ENCODE assay signal across 20 cellular contexts in genomic region chr7:132200141-132200540, GRCh38.
"Had no signal": no experiment of that assay in that cellular context is flagged by ENCODE, and none has a peak within 500 bp of the region (broad histone marks: within the 10 kb centered on the region; RNA-seq: fewer than 3 reads in every experiment).

No MANE protein-coding gene starts in this region.

- H3K27ac ChIP-seq: dorsolateral prefrontal cortex, lower lobe of right lung, neural progenitor cell, ovary, prostate gland, right lobe of liver, tibial artery, upper lobe of left lung, uterus had no signal

- H3K27ac Mint-ChIP-seq: memory B cell; neural progenitor cell; stimulated activated effector memory CD8-positive, alpha-beta T cell treated with anti-CD3 and anti-CD28 coated beads, Interleukin-12 subunit alpha, Interleukin-12 subunit beta, amount 100 ng/mL, for 72 hours; stimulated activated naive CD8-positive, alpha-beta T cell treated with anti-CD3 and anti-CD28 coated beads, Interleukin-15, Interleukin-2, amounts not matched to agents 100 ng/mL and 50 ng/mL, for 24 hours had no signal

- H3K4me3 Mint-ChIP-seq: memory B cell; natural killer cell treated with Interleukin-12 subunit alpha and Interleukin-12 subunit beta and Interleukin-15 and Interleukin-18, amount 100 ng/mL, for 72 hours; neural progenitor cell; stimulated activated effector memory CD8-positive, alpha-beta T cell treated with anti-CD3 and anti-CD28 coated beads, Interleukin-12 subunit alpha, Interleukin-12 subunit beta, amount 100 ng/mL, for 72 hours; stimulated activated naive CD8-positive, alpha-beta T cell treated with anti-CD3 and anti-CD28 coated beads, Interleukin-15, Interleukin-2, amounts not matched to agents 100 ng/mL and 50 ng/mL, for 24 hours had no signal

- H3K27me3 ChIP-seq: dorsolateral prefrontal cortex, neural progenitor cell, ovary, right lobe of liver, tibial artery, upper lobe of left lung, uterus had no signal

- H3K9me3 ChIP-seq: lower lobe of right lung, ovary, prostate gland, right lobe of liver, tibial artery, upper lobe of left lung, uterus had no signal

- H3K36me3 Mint-ChIP-seq: memory B cell; natural killer cell treated with Interleukin-12 subunit alpha and Interleukin-12 subunit beta and Interleukin-15 and Interleukin-18, amount 100 ng/mL, for 72 hours; neural progenitor cell; stimulated activated effector memory CD8-positive, alpha-beta T cell treated with anti-CD3 and anti-CD28 coated beads, Interleukin-12 subunit alpha, Interleukin-12 subunit beta, amount 100 ng/mL, for 72 hours had no signal

- H3K4me1 ChIP-seq: lower lobe of right lung, neural progenitor cell, prostate gland, right lobe of liver, tibial artery, upper lobe of left lung, uterus had no signal

- H3K9me3 Mint-ChIP-seq: memory B cell; natural killer cell treated with Interleukin-12 subunit alpha and Interleukin-12 subunit beta and Interleukin-15 and Interleukin-18, amount 100 ng/mL, for 72 hours; neural progenitor cell; stimulated activated effector memory CD8-positive, alpha-beta T cell treated with anti-CD3 and anti-CD28 coated beads, Interleukin-12 subunit alpha, Interleukin-12 subunit beta, amount 100 ng/mL, for 72 hours; stimulated activated naive CD8-positive, alpha-beta T cell treated with anti-CD3 and anti-CD28 coated beads, Interleukin-15, Interleukin-2, amounts not matched to agents 100 ng/mL and 50 ng/mL, for 24 hours had no signal

- H3K4me3 ChIP-seq: dorsolateral prefrontal cortex, lower lobe of right lung, neural progenitor cell, ovary, prostate gland, right lobe of liver, tibial artery, upper lobe of left lung, uterus had no signal

- H3K4me1 Mint-ChIP-seq: memory B cell; neural progenitor cell; stimulated activated effector memory CD8-positive, alpha-beta T cell treated with anti-CD3 and anti-CD28 coated beads, Interleukin-12 subunit alpha, Interleukin-12 subunit beta, amount 100 ng/mL, for 72 hours had no signal

- H3K36me3 ChIP-seq: lower lobe of right lung, neural progenitor cell, ovary, prostate gland, right lobe of liver, upper lobe of left lung, uterus had no signal

- DNase-seq: cortex of kidney; dorsolateral prefrontal cortex; effector CD8-positive, alpha-beta T cell; islet precursor cell; lower lobe of right lung; midbrain; nucleus accumbens; ovary; right lobe of liver; stimulated activated CD4-positive, alpha-beta T cell treated with anti-CD3 and anti-CD28 coated beads, Interleukin-4, amount 100 ng/mL, for 1 hour; stimulated activated CD8-positive, alpha-beta memory T cell treated with anti-CD3 and anti-CD28 coated beads, Interleukin-4, amount 100 ng/mL, for 48 hours; tibial artery; upper lobe of left lung; uterus had no signal
